ENCODE assay signal across 13 cellular contexts in the genomic region with DNA sequence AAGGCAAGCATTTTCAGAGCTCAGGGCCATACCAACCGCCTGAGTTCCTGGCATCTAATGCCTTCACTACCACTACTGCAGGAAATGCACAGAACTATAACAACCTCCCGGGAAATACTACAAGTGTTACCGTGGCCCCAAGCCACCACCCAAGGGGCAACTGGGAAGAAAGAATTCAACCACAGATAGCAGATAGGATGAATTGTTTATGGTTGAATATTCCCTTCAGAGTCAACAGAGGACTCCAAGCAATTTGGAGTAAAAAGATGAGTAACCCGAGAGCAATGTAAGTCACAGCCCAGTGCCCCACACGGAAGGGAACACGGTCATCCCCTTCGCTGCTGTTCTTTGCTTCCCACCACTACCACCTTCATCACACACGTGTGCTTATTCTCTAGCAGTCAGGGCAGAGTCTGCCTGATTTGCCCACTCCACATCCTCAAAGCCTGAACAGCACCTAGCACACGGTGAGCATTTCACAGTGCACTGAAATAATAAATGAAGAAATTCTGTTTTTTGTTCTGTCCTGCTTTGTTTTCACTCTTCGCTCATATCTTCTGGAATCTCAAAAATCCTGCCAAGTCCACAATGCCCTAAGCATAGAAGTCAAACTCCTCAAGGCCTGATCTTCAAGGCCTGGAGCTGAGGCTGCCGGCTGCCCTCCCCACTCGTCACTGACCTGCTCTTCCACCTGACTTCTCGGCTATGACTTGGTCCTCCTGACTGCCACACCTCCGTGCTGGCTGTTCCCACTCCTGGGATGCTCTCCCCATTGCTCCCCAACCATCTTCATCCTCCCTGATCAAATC.
DNase-seq lines count a peak whose midpoint lies in the region; TF ChIP-seq lines count a peak whose summit lies in the region.
"Had no signal": no experiment of that assay in that cellular context is flagged by ENCODE, and none has a peak within 500 bp of the region (broad histone marks: within the 10 kb centered on the region; RNA-seq: fewer than 3 reads in every experiment).

No MANE protein-coding gene starts in this region.

- H3K27me3 ChIP-seq in BJ (ENCODE audit: control insufficient read depth, insufficient read depth, low read length): no peaks in the 10 kb centered on the region
- no peaks in the 10 kb centered on the region for H3K27me3 ChIP-seq in PC-9 (ENCODE audit: insufficient read depth, low read depth)
- H3K27me3 ChIP-seq in esophagus squamous epithelium: peaks cover 0 to 48% (median 0%) of the 10 kb centered on the region in 4 donors
- H3K27me3 ChIP-seq in rectal smooth muscle tissue (ENCODE audit: control insufficient read depth, insufficient read depth, low read length): no peaks in the 10 kb centered on the region
- H3K27me3 ChIP-seq in spleen (replicated peaks in 1 of 7): peaks cover 0 to 32% (median 5%) of the 10 kb centered on the region in 7 donors

- CTCF ChIA-PET in BJ (lab: Yijun Ruan, JAX): interaction anchor here (1.0 to 1.6 kb wide), 3 partner anchors 24 to 225 kb away, joined by 4 read pairs; no protein-coding TSS in a partner anchor
- CTCF ChIA-PET in PC-9 (lab: Charles Lee): no interaction called here

- peak overlapping the region; percentile 63 for H3K4me2 ChIP-seq in PC-9

- no peaks in the 10 kb centered on the region for H3K9me2 ChIP-seq in PC-9 (ENCODE audit: insufficient read depth)

- peak; percentile 81 for DNase-seq in BJ (ENCODE audit: low read depth)
- DNase-seq in PC-9: peak; percentile 73 to 96
- DNase-seq in esophagus squamous epithelium (lab: John Stamatoyannopoulos, UW): no peak
- DNase-seq in spleen: no peak
- DNase-seq in NCI-H526 treated with DMSO at 0.1 percent for 48 hours (lab: John Stamatoyannopoulos, UW): no peak
- no peak for DNase-seq in iPS-NIHi7 (ENCODE audit: extremely low spot score)
- DNase-seq in putamen (ENCODE audit: low spot score): no peak
- DNase-seq: DND-41; left cardiac atrium; NCI-H510A treated with DMSO at 0.1 percent for 48 hours; stimulated activated naive CD4-positive, alpha-beta T cell had no signal

- H3K27ac ChIP-seq in PC-9: peak overlapping the region; percentile 82
- H3K27ac ChIP-seq in esophagus squamous epithelium: peak overlapping the region; percentile 9 to 74 (median 64)
- H3K27ac ChIP-seq in rectal smooth muscle tissue (ENCODE audit: low read depth, low read length): peak overlapping the region; percentile 79
- no peak overlapping the region for H3K27ac ChIP-seq in spleen
- H3K27ac ChIP-seq: skin epidermis had no signal

- 68 to 69% methylated on average over 14 of the region's 14 CpGs for WGBS in esophagus squamous epithelium, 2 donors
- 83 to 89% (median 89%) methylated on average over 14 of the region's 14 CpGs for WGBS in spleen, 5 donors

- peaks cover 36% of the 10 kb centered on the region for H3K4me1 ChIP-seq in PC-9 (replicated peaks; ENCODE audit: insufficient read depth)
- peaks cover 4 to 78% (median 30%) of the 10 kb centered on the region in 3 donors for H3K4me1 ChIP-seq in esophagus squamous epithelium
- peaks cover 37% of the 10 kb centered on the region for H3K4me1 ChIP-seq in rectal smooth muscle tissue (ENCODE audit: control insufficient read depth, insufficient read depth, low read length)
- H3K4me1 ChIP-seq in spleen: no peaks in the 10 kb centered on the region

- H4K20me1 ChIP-seq in PC-9 (ENCODE audit: insufficient read depth): no peaks in the 10 kb centered on the region

- TF ChIP-seq CTCF in BJ (IDR thresholded peaks at IDR 0.05; ENCODE audit: insufficient read depth, low read depth, low read length): no peak
- TF ChIP-seq CTCF in PC-9 (conservative IDR thresholded peaks at IDR 0.05): no peak
- TF ChIP-seq CTCF in esophagus squamous epithelium (IDR thresholded peaks at IDR 0.05): no peak
- no peak for TF ChIP-seq CTCF in spleen (IDR thresholded peaks at IDR 0.05 in 8 of 11, conservative IDR thresholded peaks at IDR 0.05 in 3 of 11)

- BruUV-seq in PC-9 (replicated peaks; lab: Mats Ljungman, UMichigan): no TSS peak

- no peaks in the 10 kb centered on the region for H3K36me3 ChIP-seq in BJ (ENCODE audit: control insufficient read depth, insufficient read depth, low read length)
- H3K36me3 ChIP-seq in PC-9 (ENCODE audit: low read depth): no peaks in the 10 kb centered on the region
- no peaks in the 10 kb centered on the region for H3K36me3 ChIP-seq in esophagus squamous epithelium
- H3K36me3 ChIP-seq in rectal smooth muscle tissue (ENCODE audit: control insufficient read depth, insufficient read depth, low read length): no peaks in the 10 kb centered on the region
- H3K36me3 ChIP-seq in spleen: no peaks in the 10 kb centered on the region

- H3K79me2 ChIP-seq in PC-9 (ENCODE audit: low read depth): no peaks in the 10 kb centered on the region

- H3K9me3 ChIP-seq in PC-9 (ENCODE audit: insufficient read depth, low read depth): no peaks in the 10 kb centered on the region
- H3K9me3 ChIP-seq in esophagus squamous epithelium: no peaks in the 10 kb centered on the region
- H3K9me3 ChIP-seq in spleen: no peaks in the 10 kb centered on the region

- no peak overlapping the region for H3K9ac ChIP-seq in rectal smooth muscle tissue (ENCODE audit: low read length)

- intact Hi-C loops in PC-9 (cut with micrococcal nuclease; ENCODE audit: unreplicated experiment): loop anchor here (2.0 kb wide), 4 partner anchors 24 to 96 kb away; no protein-coding TSS in a partner anchor
- intact Hi-C loops in esophagus squamous epithelium (cut with DNase I): no loop called here
- intact Hi-C loops in spleen (cut with DNase I; ENCODE audit: low total_unique reads): no loop called here

- H3F3A ChIP-seq in PC-9 (ENCODE audit: insufficient read depth, low read depth): peaks cover 34% of the 10 kb centered on the region

- TF ChIP-seq POLR2A in esophagus squamous epithelium (IDR thresholded peaks at IDR 0.05): no peak
- no peak for TF ChIP-seq POLR2A in spleen (IDR thresholded peaks at IDR 0.05)

- peak overlapping the region; percentile 53 for H2AFZ ChIP-seq in PC-9

- no peak overlapping the region for H3K4me3 ChIP-seq in BJ (ENCODE audit: low read depth, low read length)
- peak overlapping the region; percentile 14; the same call in 1 of the 2 replicates for H3K4me3 ChIP-seq in PC-9
- H3K4me3 ChIP-seq in esophagus squamous epithelium: no peak overlapping the region
- H3K4me3 ChIP-seq in rectal smooth muscle tissue (ENCODE audit: low read length): no peak overlapping the region
- no peak overlapping the region for H3K4me3 ChIP-seq in spleen
- H3K4me3 ChIP-seq: skin epidermis had no signal

- POLR2A ChIA-PET in BJ (lab: Charles Lee): no interaction called here
- POLR2A ChIA-PET in PC-9 (lab: Charles Lee; ENCODE audit: unreplicated experiment): no interaction called here

Comparison
In these comparisons a context has a peak if more than half of its experiments do, and no peak if none do; other contexts are left out.
1. DNase-seq: peak in BJ (single experiment) and PC-9 (2 of 2); none in esophagus squamous epithelium (single experiment), spleen (single experiment), NCI-H526 treated with DMSO at 0.1 percent for 48 hours (single experiment), iPS-NIHi7 (single experiment) and putamen (single experiment).
2. H3K27ac ChIP-seq: peak in PC-9 (single experiment), esophagus squamous epithelium (4 of 4) and rectal smooth muscle tissue (single experiment); none in spleen (0 of 8).